ENCODE assay signal across 9 cellular contexts in genomic region chr17:7392696-7393612, GRCh38. TPM values are rescaled to one million over a fixed set of nuclear protein-coding genes. Genes with fewer than 3 reads are reported as not detected.
DNase-seq lines count a peak whose midpoint lies in the region; ATAC-seq and TF ChIP-seq lines count a peak whose summit lies in the region.
"Had no signal": no experiment of that assay in that cellular context is flagged by ENCODE, and none has a peak within 500 bp of the region (broad histone marks: within the 10 kb centered on the region; RNA-seq: fewer than 3 reads in every experiment).

No MANE protein-coding gene starts in this region.

- peaks cover 13% of the 10 kb centered on the region for H3F3A ChIP-seq in neural progenitor cell (ENCODE audit: low read depth)

- H3K4me2 ChIP-seq in OCI-LY3 (ENCODE audit: low read length): peak overlapping the region; percentile 88
- peak overlapping the region; percentile 87 for H3K4me2 ChIP-seq in neural progenitor cell

- no peaks in the 10 kb centered on the region for H3K9me3 ChIP-seq in CD4-positive, CD25-positive, alpha-beta regulatory T cell (ENCODE audit: control insufficient read depth in 2 of 2, low read length in 2 of 2)
- H3K9me3 ChIP-seq in OCI-LY3 (ENCODE audit: insufficient read depth, low read length) (no peaks in the 10 kb centered on the region), neural progenitor cell (ENCODE audit: low read depth) (no peaks in the 10 kb centered on the region)

- H3K27ac ChIP-seq in CD4-positive, CD25-positive, alpha-beta regulatory T cell (ENCODE audit: insufficient read depth, low read length, poor library complexity, severe bottlenecking): peak overlapping the region; percentile 87
- H3K27ac ChIP-seq in OCI-LY3 (ENCODE audit: low read length): no peak overlapping the region
- H3K27ac ChIP-seq in neural progenitor cell: no peak overlapping the region

- H3K4me1 Mint-ChIP-seq in CD4-positive, CD25-positive, alpha-beta regulatory T cell: peaks cover 3 to 42% (median 21%) of the 10 kb centered on the region in 4 donors
- peaks cover 40% of the 10 kb centered on the region for H3K4me1 Mint-ChIP-seq in endothelial cell (ENCODE audit: unreplicated experiment)
- peaks cover 9% of the 10 kb centered on the region for H3K4me1 Mint-ChIP-seq in neural progenitor cell

- no peaks in the 10 kb centered on the region for H4K20me1 ChIP-seq in OCI-LY3 (ENCODE audit: insufficient read depth, low read length)
- H4K20me1 ChIP-seq in neural progenitor cell (ENCODE audit: low read depth): peaks cover 10% of the 10 kb centered on the region

- H3K79me2 ChIP-seq in OCI-LY3 (ENCODE audit: low read length): no peaks in the 10 kb centered on the region
- H3K79me2 ChIP-seq in neural progenitor cell (ENCODE audit: low read depth): no peaks in the 10 kb centered on the region

- H3K27ac Mint-ChIP-seq in CD4-positive, CD25-positive, alpha-beta regulatory T cell: peak overlapping the region; percentile 32 to 80 (median 59)
- no peak overlapping the region for H3K27ac Mint-ChIP-seq in endothelial cell (ENCODE audit: unreplicated experiment)
- H3K27ac Mint-ChIP-seq in neural progenitor cell: no peak overlapping the region

- peak overlapping the region; percentile 71 for H3K9ac ChIP-seq in OCI-LY3 (ENCODE audit: low read length)
- H3K9ac ChIP-seq in neural progenitor cell: no peak overlapping the region

- peaks cover 17% of the 10 kb centered on the region for H3K36me3 Mint-ChIP-seq in CD4-positive, CD25-positive, alpha-beta regulatory T cell
- H3K36me3 Mint-ChIP-seq in endothelial cell (ENCODE audit: low read depth, unreplicated experiment) (peaks cover 13% of the 10 kb centered on the region), neural progenitor cell (peaks cover 7% of the 10 kb centered on the region)

- H2AFZ ChIP-seq in OCI-LY3 (ENCODE audit: low read depth, low read length): no peak overlapping the region
- H2AFZ ChIP-seq in neural progenitor cell (replicated peaks): no peak overlapping the region

- peaks cover 5% of the 10 kb centered on the region for H3K27me3 Mint-ChIP-seq in CD4-positive, CD25-positive, alpha-beta regulatory T cell
- H3K27me3 Mint-ChIP-seq in endothelial cell (ENCODE audit: unreplicated experiment) (peaks cover 15% of the 10 kb centered on the region), neural progenitor cell (ENCODE audit: insufficient read depth, low read depth) (peaks cover 3% of the 10 kb centered on the region)

- no peaks in the 10 kb centered on the region for H3K9me3 Mint-ChIP-seq in CD4-positive, CD25-positive, alpha-beta regulatory T cell
- H3K9me3 Mint-ChIP-seq in endothelial cell (ENCODE audit: unreplicated experiment) (no peaks in the 10 kb centered on the region), neural progenitor cell (no peaks in the 10 kb centered on the region)

- H3K27me3 ChIP-seq in CD4-positive, CD25-positive, alpha-beta regulatory T cell (ENCODE audit: control insufficient read depth, insufficient read depth, low read length): no peaks in the 10 kb centered on the region
- H3K27me3 ChIP-seq in OCI-LY3 (ENCODE audit: low read depth, low read length) (no peaks in the 10 kb centered on the region), neural progenitor cell (peaks cover 5% of the 10 kb centered on the region)

- no peak for DNase-seq in CD4-positive, CD25-positive, alpha-beta regulatory T cell
- DNase-seq in endothelial cell (ENCODE audit: low spot score) (no peak), neural progenitor cell (ENCODE audit: low spot score) (peak; percentile 43), NCI-H345 (lab: John Stamatoyannopoulos, UW) (no peak), HUDEP-2 (lab: John Stamatoyannopoulos, UW; ENCODE audit: unreplicated experiment in 76 of 76) (no peak)
- no peak for DNase-seq in activated CD4-positive, CD25-positive, alpha-beta regulatory T cell treated with anti-CD3 and anti-CD28 coated beads, Interleukin-2, amount 50 U/mL, for 72 hours

- H3K4me1 ChIP-seq in CD4-positive, CD25-positive, alpha-beta regulatory T cell (ENCODE audit: control insufficient read depth, insufficient read depth, low read length, poor library complexity, severe bottlenecking): peaks cover 46% of the 10 kb centered on the region
- H3K4me1 ChIP-seq in OCI-LY3 (ENCODE audit: low read length) (peaks cover 7% of the 10 kb centered on the region; the same call in 1 of the 2 replicates), neural progenitor cell (peaks cover 10% of the 10 kb centered on the region)

- H3K4me3 Mint-ChIP-seq in CD4-positive, CD25-positive, alpha-beta regulatory T cell: peak overlapping the region; percentile 94 to 98 (median 95)
- H3K4me3 Mint-ChIP-seq in endothelial cell (ENCODE audit: unreplicated experiment) (peak overlapping the region; percentile 85), neural progenitor cell (peak overlapping the region; percentile 90)

- TF ChIP-seq CTCF in OCI-LY3 (IDR thresholded peaks at IDR 0.05; ENCODE audit: low read depth, low read length) (no peak), endothelial cell (IDR thresholded peaks at IDR 0.05; ENCODE audit: unreplicated experiment) (no peak), neural progenitor cell (IDR thresholded peaks at IDR 0.05) (no peak)

- H3K36me3 ChIP-seq in CD4-positive, CD25-positive, alpha-beta regulatory T cell (ENCODE audit: control insufficient read depth, insufficient read depth, low read length): peaks cover 42% of the 10 kb centered on the region
- H3K36me3 ChIP-seq in OCI-LY3 (replicated peaks; ENCODE audit: low read depth, low read length): no peaks in the 10 kb centered on the region
- H3K36me3 ChIP-seq in neural progenitor cell: no peaks in the 10 kb centered on the region

- ATAC-seq in CD4-positive, CD25-positive, alpha-beta regulatory T cell (ENCODE audit: low read depth in 2 of 2): no peak
- no peak for ATAC-seq in HG03108 (IDR thresholded peaks at IDR 0.05; ENCODE audit: unreplicated experiment)

- peak overlapping the region; percentile 76 for H3K4me3 ChIP-seq in CD4-positive, CD25-positive, alpha-beta regulatory T cell (ENCODE audit: low read depth, low read length)
- peak overlapping the region; percentile 82 for H3K4me3 ChIP-seq in OCI-LY3 (ENCODE audit: low read length)
- H3K4me3 ChIP-seq in neural progenitor cell: peak overlapping the region; percentile 90

RNA-seq across cellular contexts. Expression of gene PLSCR3, which starts 1.4 kb away (rescaled TPM):
- total RNA-seq in CD4-positive, CD25-positive, alpha-beta regulatory T cell: 113 TPM
- polyA plus RNA-seq in CD4-positive, CD25-positive, alpha-beta regulatory T cell: 100 to 1,000 TPM; 148 to 174 (median 153) TPM
- total RNA-seq in endothelial cell (ENCODE audit: unreplicated experiment) (74.2 TPM), neural progenitor cell (ENCODE audit: low replicate concordance) (6.6 and 17.5 TPM in 2 replicates)

RNA-seq across cellular contexts. Expression of gene TMEM256, which starts 10.9 kb away (rescaled TPM):
- 23.0 TPM for total RNA-seq in CD4-positive, CD25-positive, alpha-beta regulatory T cell
- 10 to 100 TPM; 64.9 to 80.9 (median 66.7) TPM for polyA plus RNA-seq in CD4-positive, CD25-positive, alpha-beta regulatory T cell
- total RNA-seq in endothelial cell (ENCODE audit: unreplicated experiment) (94.7 TPM), neural progenitor cell (ENCODE audit: low replicate concordance) (72.0 and 152 TPM in 2 replicates)

RNA-seq across cellular contexts. Expression of gene TNK1, which starts 12.1 kb away (rescaled TPM):
- total RNA-seq in CD4-positive, CD25-positive, alpha-beta regulatory T cell: 4.8 TPM
- polyA plus RNA-seq in CD4-positive, CD25-positive, alpha-beta regulatory T cell: 1 to 10 TPM in 3 of 4 donors, under 1 TPM in 1; 0.42 to 3.8 (median 1.4) TPM
- total RNA-seq in endothelial cell (ENCODE audit: unreplicated experiment): 1.7 TPM
- total RNA-seq in neural progenitor cell (ENCODE audit: low replicate concordance): 1.8 and 4.0 TPM in 2 replicates

RNA-seq across cellular contexts. Expression of gene NLGN2, which starts 14.7 kb away (rescaled TPM):
- total RNA-seq in CD4-positive, CD25-positive, alpha-beta regulatory T cell: 3.6 TPM
- not detected for polyA plus RNA-seq in CD4-positive, CD25-positive, alpha-beta regulatory T cell
- total RNA-seq in endothelial cell (ENCODE audit: unreplicated experiment) (54.8 TPM), neural progenitor cell (ENCODE audit: low replicate concordance) (13.9 and 36.5 TPM in 2 replicates)

RNA-seq across cellular contexts. Expression of gene SPEM1, which starts 27.2 kb away (rescaled TPM):
- not detected for total RNA-seq in CD4-positive, CD25-positive, alpha-beta regulatory T cell
- polyA plus RNA-seq in CD4-positive, CD25-positive, alpha-beta regulatory T cell: not detected
- total RNA-seq in endothelial cell (ENCODE audit: unreplicated experiment) (0.38 TPM), neural progenitor cell (ENCODE audit: low replicate concordance) (not detected in 2 replicates)
- total RNA-seq: renal cortical epithelial cell had no signal

Comparison
In these comparisons a context has a peak if more than half of its experiments do, and no peak if none do; other contexts are left out.
1. H3K27ac Mint-ChIP-seq: peak in CD4-positive, CD25-positive, alpha-beta regulatory T cell (3 of 3); none in endothelial cell (single experiment) and neural progenitor cell (single experiment).
2. Peak in every context shown above with its lines, with median percentiles within 50 percentile points of each other: H3K4me3 ChIP-seq and H3K4me3 Mint-ChIP-seq.